18 cellular contexts compared by ENCODE assay signal in genomic region chr4:159279084-159279483, GRCh38.
DNase-seq lines count a peak whose midpoint lies in the region; ATAC-seq, FAIRE-seq and TF ChIP-seq lines count a peak whose summit lies in the region.
"Had no signal": no experiment of that assay in that cellular context is flagged by ENCODE, and none has a peak within 500 bp of the region (broad histone marks: within the 10 kb centered on the region; RNA-seq: fewer than 3 reads in every experiment).

No MANE protein-coding gene starts in this region.

- H3K36me3 ChIP-seq in astrocyte (ENCODE audit: insufficient read depth, low read length) = no peaks in the 10 kb centered on the region

- no peak for DNase-seq in astrocyte (ENCODE audit: low read depth)
- DNase-seq in left cardiac atrium = no peak
- no peak for DNase-seq in progenitor cell of endocrine pancreas (ENCODE audit: low spot score, unreplicated experiment)
- no peak for DNase-seq in HTR-8/SVneo (ENCODE audit: insufficient read length, low spot score)
- no peak for DNase-seq in activated effector memory CD4-positive, alpha-beta T cell treated with anti-CD3 and anti-CD28 coated beads, Interleukin-2, amount 50 U/mL, for 16 hours
- no peak for DNase-seq in stimulated activated naive CD4-positive, alpha-beta T cell (lab: John Stamatoyannopoulos, UW)
- DNase-seq: Calu3; CD8-positive, alpha-beta T cell; DMS79; NCI-H1048; NCI-H1436; NCI-H1930; NCI-H345; NCI-H524 treated with DMSO at 0.1 percent for 48 hours had no signal

- H3K4me2 ChIP-seq in astrocyte (ENCODE audit: low read length) = no peak overlapping the region
- H3K4me2 ChIP-seq: BLaER1 had no signal

- H2AFZ ChIP-seq in astrocyte (ENCODE audit: low read depth, low read length) = no peak overlapping the region

- H3K4me1 ChIP-seq in astrocyte (ENCODE audit: insufficient read depth, low read length) = peaks cover 30% of the 10 kb centered on the region
- H3K4me1 ChIP-seq: BLaER1 had no signal

- H3K4me3 Mint-ChIP-seq in astrocyte (ENCODE audit: unreplicated experiment) = no peak overlapping the region
- no peak overlapping the region for H3K4me3 Mint-ChIP-seq in progenitor cell of endocrine pancreas (ENCODE audit: low read depth)
- H3K4me3 Mint-ChIP-seq: CD8-positive, alpha-beta T cell had no signal

- H3K27me3 Mint-ChIP-seq in astrocyte (ENCODE audit: low read depth, unreplicated experiment) (no peaks in the 10 kb centered on the region), progenitor cell of endocrine pancreas (no peaks in the 10 kb centered on the region)

- H3K27ac Mint-ChIP-seq in astrocyte (ENCODE audit: unreplicated experiment) (no peak overlapping the region), progenitor cell of endocrine pancreas (peak overlapping the region; percentile 6)
- H3K27ac Mint-ChIP-seq: CD8-positive, alpha-beta T cell had no signal

- H3K36me3 Mint-ChIP-seq in astrocyte (ENCODE audit: low read depth, unreplicated experiment) (peaks cover 2% of the 10 kb centered on the region), progenitor cell of endocrine pancreas (ENCODE audit: insufficient read depth) (peaks cover 15% of the 10 kb centered on the region)

- H3K9me3 Mint-ChIP-seq in astrocyte (ENCODE audit: unreplicated experiment) (no peaks in the 10 kb centered on the region), progenitor cell of endocrine pancreas (ENCODE audit: low read depth) (peaks cover 4% of the 10 kb centered on the region)
- H3K9me3 Mint-ChIP-seq: CD8-positive, alpha-beta T cell had no signal

- no peak overlapping the region for H3K27ac ChIP-seq in astrocyte (ENCODE audit: low read depth, low read length)
- H3K27ac ChIP-seq: BLaER1 had no signal

- H4K20me1 ChIP-seq in astrocyte (ENCODE audit: insufficient read depth, low read length) = no peaks in the 10 kb centered on the region
- H4K20me1 ChIP-seq: BLaER1 had no signal

- H3K4me3 ChIP-seq in astrocyte (ENCODE audit: insufficient read depth, low read depth, low read length) = no peak overlapping the region
- H3K4me3 ChIP-seq: BLaER1 had no signal

- ATAC-seq in HG03442 (IDR thresholded peaks at IDR 0.05; ENCODE audit: unreplicated experiment) = peak; percentile 19
- ATAC-seq in left cardiac atrium = peak; percentile 33 to 70
- ATAC-seq in GM21367 (IDR thresholded peaks at IDR 0.05; ENCODE audit: unreplicated experiment) = no peak
- ATAC-seq: CD8-positive, alpha-beta T cell had no signal

- FAIRE-seq in astrocyte (lab: Jason Lieb, UNC) (peak; percentile 17), HTR-8/SVneo (lab: Jason Lieb, UNC) (no peak)
- FAIRE-seq: H54 had no signal

- H3K9me3 ChIP-seq in astrocyte (ENCODE audit: insufficient read depth, low read depth, low read length) = no peaks in the 10 kb centered on the region
- H3K9me3 ChIP-seq: BLaER1 had no signal

- intact Hi-C loops in left cardiac atrium (cut with DNase I) = no loop called here

- peaks cover 17% of the 10 kb centered on the region for H3K79me2 ChIP-seq in astrocyte (ENCODE audit: insufficient read depth, low read length)

- H3K4me1 Mint-ChIP-seq in astrocyte (ENCODE audit: low read depth, unreplicated experiment) (peaks cover 28% of the 10 kb centered on the region), progenitor cell of endocrine pancreas (ENCODE audit: low read depth) (peaks cover 19% of the 10 kb centered on the region)

- no peak for TF ChIP-seq CTCF in astrocyte (IDR thresholded peaks at IDR 0.05; ENCODE audit: insufficient read depth, low read depth, low read length)
- TF ChIP-seq CTCF in progenitor cell of endocrine pancreas (IDR thresholded peaks at IDR 0.05; ENCODE audit: unreplicated experiment) = no peak

- H3K27me3 ChIP-seq in astrocyte (ENCODE audit: insufficient read depth, low read length) = no peaks in the 10 kb centered on the region
- H3K27me3 ChIP-seq: BLaER1 had no signal

- H3K9ac ChIP-seq in astrocyte (ENCODE audit: low read length) = no peak overlapping the region
- H3K9ac ChIP-seq: BLaER1 had no signal
